1 cellular context compared by ENCODE assay signal in genomic region chr2:43461461-43462073, GRCh38.
TF ChIP-seq lines count a peak whose summit lies in the region.

No MANE protein-coding gene starts in this region.

TF ChIP-seq in SK-N-SH treated with all-trans-retinoic acid at 6 μM for 48 hours, 23 proteins besides CTCF, POLR2A, EP300 and RAD21 (continued from another document):
- TF ChIP-seq TSHZ2 (CRISPR knock-in tag; IDR thresholded peaks at IDR 0.05) (no peak), CSRNP3 (CRISPR knock-in tag; IDR thresholded peaks at IDR 0.05) (no peak), PATZ1 (CRISPR knock-in tag; IDR thresholded peaks at IDR 0.05; ENCODE audit: borderline replicate concordance) (no peak), TCF4 (CRISPR knock-in tag; IDR thresholded peaks at IDR 0.05; ENCODE audit: borderline replicate concordance) (no peak), ISL1 (CRISPR knock-in tag; IDR thresholded peaks at IDR 0.05) (peak; percentile 43; the same call in 1 of the 2 replicates), ZNF70 (CRISPR knock-in tag; IDR thresholded peaks at IDR 0.05) (peak; percentile 68; the same call in 1 of the 2 replicates), ESRRG (CRISPR knock-in tag; IDR thresholded peaks at IDR 0.05) (no peak), POU6F1 (CRISPR knock-in tag; IDR thresholded peaks at IDR 0.05; ENCODE audit: borderline replicate concordance, low read depth) (no peak)
